ENCODE assay signal across 9 cellular contexts in genomic region chr3:129597087-129597791, GRCh38. TPM values are rescaled to one million over a fixed set of nuclear protein-coding genes. Genes with fewer than 3 reads are reported as not detected.
DNase-seq lines count a peak whose midpoint lies in the region; ATAC-seq and TF ChIP-seq lines count a peak whose summit lies in the region.
"Had no signal": no experiment of that assay in that cellular context is flagged by ENCODE, and none has a peak within 500 bp of the region (broad histone marks: within the 10 kb centered on the region; RNA-seq: fewer than 3 reads in every experiment).

No MANE protein-coding gene starts in this region.

- H4K20me1 ChIP-seq in smooth muscle cell (ENCODE audit: low read depth), result peaks cover 22% of the 10 kb centered on the region

- H3K4me3 ChIP-seq in HFF-Myc (replicated peaks; ENCODE audit: low read depth, low read length), result peak overlapping the region; percentile 21
- no peak overlapping the region for H3K4me3 ChIP-seq in smooth muscle cell

- no peak overlapping the region for H3K4me3 Mint-ChIP-seq in T-helper 17 cell
- H3K4me3 Mint-ChIP-seq in activated CD8-positive, alpha-beta T cell treated with anti-CD3 and anti-CD28 coated beads, Interleukin-2, amount 10 ng/mL, durations not matched to agents 7 days and 5 days, result no peak overlapping the region

- H3K4me1 ChIP-seq in smooth muscle cell (ENCODE audit: low read depth), result peaks cover 51% of the 10 kb centered on the region

- DNase-seq in HFF-Myc (ENCODE audit: extremely low read depth, low read depth) (no peak), hepatic stellate cell (ENCODE audit: low spot score) (peak; percentile 78), smooth muscle cell (lab: John Stamatoyannopoulos, UW; ENCODE audit: unreplicated experiment) (peak; percentile 22), T-helper 17 cell (no peak), epidermal melanocyte (ENCODE audit: insufficient read length, low spot score) (no peak)
- no peak for DNase-seq in activated CD8-positive, alpha-beta T cell treated with anti-CD3 and anti-CD28 coated beads, Interleukin-2, amount 10 ng/mL, durations not matched to agents 7 days and 5 days

- H3K4me1 Mint-ChIP-seq in T-helper 17 cell, result peaks cover 40% of the 10 kb centered on the region
- peaks cover 29% of the 10 kb centered on the region for H3K4me1 Mint-ChIP-seq in activated CD8-positive, alpha-beta T cell treated with anti-CD3 and anti-CD28 coated beads, Interleukin-2, amount 10 ng/mL, durations not matched to agents 7 days and 5 days (ENCODE audit: low read depth)

- H3K79me2 ChIP-seq in smooth muscle cell (ENCODE audit: low read depth), result peaks cover 87% of the 10 kb centered on the region

- H3K4me2 ChIP-seq in smooth muscle cell, result peak overlapping the region; percentile 65

- CTCF ChIA-PET in activated CD8-positive, alpha-beta T cell treated with anti-CD3 and anti-CD28 coated beads, Interleukin-2, amount 10 ng/mL, durations not matched to agents 7 days and 5 days (lab: Charles Lee), result no interaction called here

- H3K27ac Mint-ChIP-seq in T-helper 17 cell, result no peak overlapping the region
- H3K27ac Mint-ChIP-seq in activated CD8-positive, alpha-beta T cell treated with anti-CD3 and anti-CD28 coated beads, Interleukin-2, amount 10 ng/mL, durations not matched to agents 7 days and 5 days, result no peak overlapping the region

- no peaks in the 10 kb centered on the region for H3K36me3 ChIP-seq in smooth muscle cell (ENCODE audit: low read depth)

- TF ChIP-seq CTCF in HFF-Myc (IDR thresholded peaks at IDR 0.05; ENCODE audit: low read depth, low read length, missing control alignments) (no peak), smooth muscle cell (IDR thresholded peaks at IDR 0.05; ENCODE audit: borderline replicate concordance, insufficient read depth, poor library complexity, severe bottlenecking) (no peak)

- peak overlapping the region; percentile 94 for H3K27ac ChIP-seq in angular gyrus (ENCODE audit: low read depth, low read length)
- H3K27ac ChIP-seq in smooth muscle cell (ENCODE audit: low read depth), result peak overlapping the region; percentile 87

- peak overlapping the region; percentile 40 for H3K9ac ChIP-seq in smooth muscle cell (ENCODE audit: low read depth)

- peaks cover 2% of the 10 kb centered on the region for H3K36me3 Mint-ChIP-seq in T-helper 17 cell (ENCODE audit: low read depth)
- no peaks in the 10 kb centered on the region for H3K36me3 Mint-ChIP-seq in activated CD8-positive, alpha-beta T cell treated with anti-CD3 and anti-CD28 coated beads, Interleukin-2, amount 10 ng/mL, durations not matched to agents 7 days and 5 days (ENCODE audit: low read depth)

- H3K9me3 Mint-ChIP-seq in activated CD8-positive, alpha-beta T cell treated with anti-CD3 and anti-CD28 coated beads, Interleukin-2, amount 10 ng/mL, durations not matched to agents 7 days and 5 days (ENCODE audit: insufficient read depth), result no peaks in the 10 kb centered on the region

- 46% methylated on average over 24 of the region's 24 CpGs for WGBS in smooth muscle cell (ENCODE audit: low lambda C conversion rate)

- H3K9me3 ChIP-seq in smooth muscle cell (replicated peaks; ENCODE audit: low read depth) (no peaks in the 10 kb centered on the region), T-helper 17 cell (ENCODE audit: control insufficient read depth, low read length, poor library complexity, severe bottlenecking) (no peaks in the 10 kb centered on the region)

- ATAC-seq in T-helper 17 cell, result no peak
- no peak for ATAC-seq in GM19023 (IDR thresholded peaks at IDR 0.05; ENCODE audit: unreplicated experiment)
- no peak for ATAC-seq in activated CD8-positive, alpha-beta T cell treated with anti-CD3 and anti-CD28 coated beads, Interleukin-2, amount 10 ng/mL, durations not matched to agents 7 days and 5 days

- POLR2A ChIA-PET in activated CD8-positive, alpha-beta T cell treated with anti-CD3 and anti-CD28 coated beads, Interleukin-2, amount 10 ng/mL, durations not matched to agents 7 days and 5 days (lab: Charles Lee), result interaction anchor here (0.6 to 1.4 kb wide), 3 partner anchors 9 to 394 kb away, joined by 3 to 5 read pairs (median 3); a partner anchor contains a TSS

- no peaks in the 10 kb centered on the region for H3K27me3 Mint-ChIP-seq in T-helper 17 cell
- peaks cover 48% of the 10 kb centered on the region for H3K27me3 Mint-ChIP-seq in activated CD8-positive, alpha-beta T cell treated with anti-CD3 and anti-CD28 coated beads, Interleukin-2, amount 10 ng/mL, durations not matched to agents 7 days and 5 days (ENCODE audit: low read depth)

- no peaks in the 10 kb centered on the region for H3K27me3 ChIP-seq in smooth muscle cell (ENCODE audit: low read depth)

- H2AFZ ChIP-seq in smooth muscle cell (ENCODE audit: low read depth), result no peak overlapping the region

- peaks cover 29% of the 10 kb centered on the region for H3F3A ChIP-seq in smooth muscle cell (ENCODE audit: low read depth)

RNA-seq across cellular contexts. Expression of gene PLXND1, which starts 9.2 kb away (rescaled TPM):
- total RNA-seq in smooth muscle cell (71.2 and 94.3 TPM in 2 replicates), T-helper 17 cell (100 to 1,000 TPM in 1 of 2 donors, 10 to 100 TPM in 1; 78.8 to 152 TPM)
- polyA plus RNA-seq in smooth muscle cell, result 75.8 and 130 TPM in 2 replicates
- total RNA-seq in activated CD8-positive, alpha-beta T cell treated with anti-CD3 and anti-CD28 coated beads, Interleukin-2, amount 10 ng/mL, durations not matched to agents 7 days and 5 days, result 1 to 10 TPM; 3.7 to 4.1 TPM

RNA-seq across cellular contexts. Expression of gene H1-8, which starts 54.3 kb away (rescaled TPM):
- not detected in 2 replicates for total RNA-seq in smooth muscle cell
- not detected in 2 replicates for polyA plus RNA-seq in smooth muscle cell
- not detected for total RNA-seq in T-helper 17 cell
- total RNA-seq in activated CD8-positive, alpha-beta T cell treated with anti-CD3 and anti-CD28 coated beads, Interleukin-2, amount 10 ng/mL, durations not matched to agents 7 days and 5 days, result not detected
- total RNA-seq: activated CD8-positive, alpha-beta memory T cell treated with anti-CD3 and anti-CD28 coated beads for 36 hours had no signal

Comparison
In these comparisons a context has a peak if more than half of its experiments do, and no peak if none do; other contexts are left out.
1. DNase-seq: peak in hepatic stellate cell (single experiment) and smooth muscle cell (single experiment); none in HFF-Myc (single experiment), T-helper 17 cell (0 of 3), epidermal melanocyte (single experiment) and activated CD8-positive, alpha-beta T cell treated with anti-CD3 and anti-CD28 coated beads, Interleukin-2, amount 10 ng/mL, durations not matched to agents 7 days and 5 days (single experiment).
2. RNA of gene PLXND1, which starts 9.2 kb away (total RNA-seq): 78.8 to 152 TPM in T-helper 17 cell and 71.2 to 94.3 TPM in smooth muscle cell; 3.7 to 4.1 TPM in activated CD8-positive, alpha-beta T cell treated with anti-CD3 and anti-CD28 coated beads, Interleukin-2, amount 10 ng/mL, durations not matched to agents 7 days and 5 days; every median in the first group is over 10 times any median in the second.